Comparison of ENCODE assay signal across 23 cellular contexts in the genomic region with DNA sequence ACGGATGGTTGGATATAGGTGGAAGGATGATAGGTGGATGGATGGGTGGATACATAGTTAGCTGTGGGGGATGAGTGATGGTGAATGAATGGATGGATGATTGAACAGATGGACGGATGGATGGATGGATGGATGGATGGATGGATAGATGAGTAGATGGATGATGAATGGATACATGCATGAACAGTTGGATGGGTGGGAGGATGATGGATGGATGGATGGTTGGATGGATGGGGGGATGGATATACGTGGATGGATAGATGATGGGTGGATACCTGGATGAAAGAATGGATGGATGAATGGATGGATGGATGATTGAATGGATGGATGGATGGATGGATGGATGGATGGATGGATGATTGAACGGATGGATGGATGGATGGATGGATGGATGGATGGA.
"Had no signal": no experiment of that assay in that cellular context is flagged by ENCODE, and none has a peak within 500 bp of the region (broad histone marks: within the 10 kb centered on the region; RNA-seq: fewer than 3 reads in every experiment).

No MANE protein-coding gene starts in this region.

- H3K79me2 ChIP-seq: parathyroid adenoma had no signal

- H2AFZ ChIP-seq: neural progenitor cell, parathyroid adenoma had no signal

- DNase-seq: natural killer cell; occipital lobe; ovary; psoas muscle; right cardiac atrium; right lobe of liver; sigmoid colon; small intestine; stimulated activated CD4-positive, alpha-beta T cell treated with anti-CD3 and anti-CD28 coated beads, Interleukin-15, amount 100 ng/mL, for 24 hours; stimulated activated CD4-positive, alpha-beta T cell treated with anti-CD3 and anti-CD28 coated beads, Interleukin-2, amount 100 ng/mL, for 24 hours; stimulated activated CD4-positive, alpha-beta T cell treated with anti-CD3 and anti-CD28 coated beads, Interleukin-2, amount 100 ng/mL, for 48 hours; stimulated activated CD4-positive, alpha-beta T cell treated with anti-CD3 and anti-CD28 coated beads, Interleukin-4, amount 100 ng/mL, for 24 hours; stimulated activated naive B cell treated with anti-CD40 and anti-IgM and Interleukin-4, amounts not matched to agents 10 μg/mL and 1 μg/mL and 100 μg/mL, for 72 hours; stimulated activated naive CD4-positive, alpha-beta T cell treated with Interleukin-2 at 50 U/mL for 16 hours; stomach; thyroid gland; trophoblast cell; upper lobe of left lung; uterus had no signal

- FAIRE-seq: small intestine had no signal

- H3K9ac ChIP-seq: neural progenitor cell, parathyroid adenoma had no signal

- H3K4me1 ChIP-seq: neural progenitor cell, parathyroid adenoma, psoas muscle, right lobe of liver, upper lobe of left lung, uterus had no signal

- H3K9me3 ChIP-seq: ovary, psoas muscle, right lobe of liver, sigmoid colon, stomach, thoracic aorta, thyroid gland, tibial nerve, upper lobe of left lung, uterus had no signal

- H3K27me3 ChIP-seq: ovary, right lobe of liver, sigmoid colon, thyroid gland, tibial nerve, upper lobe of left lung, uterus had no signal

- ATAC-seq: psoas muscle; right cardiac atrium; stimulated activated naive B cell treated with anti-CD40 and anti-IgM and Interleukin-4, amounts not matched to agents 10 μg/mL and 1 μg/mL and 100 μg/mL, for 72 hours had no signal

- H3K4me2 ChIP-seq: neural progenitor cell had no signal

- H3K4me3 ChIP-seq: neural progenitor cell, ovary, psoas muscle, right lobe of liver, sigmoid colon, stomach, thoracic aorta, thyroid gland, tibial nerve, upper lobe of left lung, uterus had no signal

- H3K27ac ChIP-seq: neural progenitor cell, ovary, parathyroid adenoma, psoas muscle, right lobe of liver, sigmoid colon, stomach, thoracic aorta, thyroid gland, tibial nerve, upper lobe of left lung, uterus had no signal

- H3K36me3 ChIP-seq: neural progenitor cell, ovary, right lobe of liver, sigmoid colon, stomach, thoracic aorta, thyroid gland, tibial nerve, upper lobe of left lung, uterus had no signal
